Comparison of ENCODE assay signal across 19 cellular contexts in the genomic region with DNA sequence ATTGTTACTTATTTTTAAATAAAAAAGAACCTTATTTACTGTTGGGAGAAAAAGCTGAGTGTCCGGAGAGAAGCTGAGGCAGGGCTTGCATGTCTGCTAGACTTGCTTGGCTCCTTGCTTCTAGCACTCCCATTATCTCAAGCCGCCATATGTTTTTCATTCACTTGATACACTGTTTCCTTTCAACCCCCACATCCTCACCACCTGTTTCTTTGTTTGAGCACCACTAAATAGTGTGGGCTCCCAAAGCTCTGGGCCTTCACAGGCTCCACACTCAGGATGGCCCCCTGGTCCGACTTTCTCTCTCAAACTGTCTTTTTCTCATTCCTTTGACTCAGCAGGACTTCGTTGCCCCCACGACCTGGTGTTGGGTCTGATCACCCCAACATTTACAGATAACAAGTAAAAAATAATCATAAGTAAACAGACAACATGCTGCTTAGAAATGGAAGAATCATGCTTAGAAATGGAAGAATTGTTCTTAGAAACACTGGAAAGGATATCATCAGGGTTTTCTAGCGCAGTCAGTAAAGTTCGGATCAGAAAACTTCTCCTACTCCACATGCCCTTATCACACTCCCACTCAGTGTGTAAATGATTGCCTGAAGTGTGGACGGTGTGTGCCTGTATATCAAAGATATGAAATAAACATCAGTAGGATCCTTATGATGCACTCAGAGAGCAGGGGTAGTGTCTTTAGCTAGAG.
"Had no signal": no experiment of that assay in that cellular context is flagged by ENCODE, and none has a peak within 500 bp of the region (broad histone marks: within the 10 kb centered on the region; RNA-seq: fewer than 3 reads in every experiment).

No MANE protein-coding gene starts in this region.

- DNase-seq: activated CD4-positive, alpha-beta T cell treated with anti-CD3 and anti-CD28 coated beads for 1 hour; activated CD8-positive, alpha-beta memory T cell treated with anti-CD3 and anti-CD28 coated beads for 24 hours; activated CD8-positive, alpha-beta memory T cell treated with anti-CD3 and anti-CD28 coated beads, Interleukin-2, amount 50 U/mL, for 48 hours; activated effector memory CD4-positive, alpha-beta T cell treated with anti-CD3 and anti-CD28 coated beads, Interleukin-2, amount 50 U/mL, for 16 hours; activated naive CD4-positive, alpha-beta T cell treated with anti-CD3 and anti-CD28 coated beads, Interleukin-2, amount 50 U/mL, for 16 hours; activated T-cell treated with anti-CD3 and anti-CD28 coated beads, Interleukin-2, amount 50 U/mL, for 72 hours; colonic mucosa; hypothalamus; natural killer cell; nucleus accumbens; posterior cingulate gyrus; retina; stimulated activated CD4-positive, alpha-beta T cell treated with anti-CD3 and anti-CD28 coated beads, Interleukin-2, amount 100 ng/mL, for 24 hours; stimulated activated naive CD4-positive, alpha-beta T cell treated with Interleukin-2 at 50 U/mL for 16 hours had no signal

- H3K4me3 ChIP-seq: ascending aorta, colonic mucosa, lung, tibial nerve had no signal

- H3K4me1 ChIP-seq: ascending aorta, colonic mucosa, tibial nerve had no signal

- H3K9me3 ChIP-seq: ascending aorta, colonic mucosa, tibial nerve had no signal

- H3K36me3 ChIP-seq: ascending aorta, colonic mucosa had no signal

- H3K4me1 Mint-ChIP-seq: central memory CD8-positive, alpha-beta T cell; natural killer cell had no signal

- H3K27ac Mint-ChIP-seq: activated T-cell treated with anti-CD3 and anti-CD28 coated beads, Interleukin-2, amount 50 U/mL, for 72 hours; natural killer cell had no signal

- H3K36me3 Mint-ChIP-seq: natural killer cell had no signal

- H3K27me3 ChIP-seq: ascending aorta, colonic mucosa, tibial nerve had no signal

- H3K4me3 Mint-ChIP-seq: activated T-cell treated with anti-CD3 and anti-CD28 coated beads, Interleukin-2, amount 50 U/mL, for 72 hours; central memory CD8-positive, alpha-beta T cell; natural killer cell had no signal

- H3K27me3 Mint-ChIP-seq: central memory CD8-positive, alpha-beta T cell had no signal

- H3K9me3 Mint-ChIP-seq: natural killer cell had no signal

- H3K27ac ChIP-seq: ascending aorta, colonic mucosa, tibial nerve, VCaP had no signal
